10 cellular contexts compared by ENCODE assay signal in genomic region chr5:79080804-79081203, GRCh38. TPM values are rescaled to one million over a fixed set of nuclear protein-coding genes. Genes with fewer than 3 reads are reported as not detected.
"Had no signal": no experiment of that assay in that cellular context is flagged by ENCODE, and none has a peak within 500 bp of the region (broad histone marks: within the 10 kb centered on the region; RNA-seq: fewer than 3 reads in every experiment).

No MANE protein-coding gene starts in this region.

- H3K9ac ChIP-seq: KMS-11 had no signal

- H3K27ac ChIP-seq: HL-60, KMS-11 had no signal

- ATAC-seq: GM23338 had no signal

- H3K4me3 ChIP-seq: GM23338 had no signal

- DNase-seq: H9, HCEC 1CT, HFFc6, KBM-7 had no signal

RNA-seq across cellular contexts. Expression of gene BHMT2, which starts 11.2 kb away (rescaled TPM):
- total RNA-seq: H1, H9, HT1080 had no signal
- polyA plus RNA-seq: IgD-negative memory B cell had no signal

RNA-seq across cellular contexts. Expression of gene DMGDH, which starts 11.3 kb away (rescaled TPM):
- total RNA-seq: H1, H9 had no signal

RNA-seq across cellular contexts. Expression of gene BHMT, which starts 30.8 kb away (rescaled TPM):
- total RNA-seq: HFFc6, HT1080 had no signal
- polyA plus RNA-seq: IgD-negative memory B cell had no signal
